In the genomic region with DNA sequence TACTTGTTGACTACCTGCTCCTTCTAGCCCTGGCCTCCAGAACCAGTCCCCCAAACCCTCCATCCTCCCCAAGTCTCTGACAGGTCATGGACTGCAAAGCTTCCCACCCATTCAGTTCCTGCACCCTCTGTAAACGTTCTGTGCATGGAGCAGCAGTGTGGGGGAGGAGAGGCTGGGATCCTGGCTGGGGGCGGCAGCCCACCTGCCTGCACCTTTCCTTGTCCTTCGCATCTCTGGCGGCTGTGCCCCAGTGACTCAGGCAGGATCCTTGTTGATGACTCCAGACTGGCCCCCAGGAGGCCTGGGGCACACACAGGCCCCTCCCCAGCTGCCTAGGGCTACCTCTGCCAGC, we compare ENCODE assay signal across 1 cellular context.
TF ChIP-seq lines count a peak whose summit lies in the region.

No MANE protein-coding gene starts in this region.

TF ChIP-seq in IMR-90, 13 proteins besides CTCF, POLR2A, EP300 and RAD21:
- TF ChIP-seq MXI1 (IDR thresholded peaks at IDR 0.05; ENCODE audit: borderline replicate concordance, low read depth, low read length), result no peak
- TF ChIP-seq CEBPB (IDR thresholded peaks at IDR 0.05; ENCODE audit: low read depth, low read length), result no peak
- TF ChIP-seq ELK1 (IDR thresholded peaks at IDR 0.05; ENCODE audit: borderline replicate concordance, low read depth, low read length), result no peak
- no peak for TF ChIP-seq MAFK (IDR thresholded peaks at IDR 0.05; ENCODE audit: low read depth, low read length)
- TF ChIP-seq RCOR1 (IDR thresholded peaks at IDR 0.05; ENCODE audit: insufficient replicate concordance, low read length), result no peak
- no peak for TF ChIP-seq RFX5 (IDR thresholded peaks at IDR 0.05; ENCODE audit: low read depth, low read length)
- TF ChIP-seq BHLHE40 (IDR thresholded peaks at IDR 0.05; ENCODE audit: low read depth, low read length), result no peak
- TF ChIP-seq MAZ (IDR thresholded peaks at IDR 0.05; ENCODE audit: borderline replicate concordance, low read depth, low read length), result no peak
- TF ChIP-seq USF2 (IDR thresholded peaks at IDR 0.05; ENCODE audit: low read depth, low read length), result no peak
- TF ChIP-seq SMC3 (IDR thresholded peaks at IDR 0.05; ENCODE audit: low read depth, low read length), result no peak
- TF ChIP-seq CHD1 (IDR thresholded peaks at IDR 0.05; ENCODE audit: low read depth, low read length), result no peak
- no peak for TF ChIP-seq FOS (IDR thresholded peaks at IDR 0.05; ENCODE audit: low read depth, low read length)
- no peak for TF ChIP-seq NFE2L2 (IDR thresholded peaks at IDR 0.05; ENCODE audit: low read depth, low read length)
